Comparison of ENCODE assay signal across 12 cellular contexts in the genomic region with DNA sequence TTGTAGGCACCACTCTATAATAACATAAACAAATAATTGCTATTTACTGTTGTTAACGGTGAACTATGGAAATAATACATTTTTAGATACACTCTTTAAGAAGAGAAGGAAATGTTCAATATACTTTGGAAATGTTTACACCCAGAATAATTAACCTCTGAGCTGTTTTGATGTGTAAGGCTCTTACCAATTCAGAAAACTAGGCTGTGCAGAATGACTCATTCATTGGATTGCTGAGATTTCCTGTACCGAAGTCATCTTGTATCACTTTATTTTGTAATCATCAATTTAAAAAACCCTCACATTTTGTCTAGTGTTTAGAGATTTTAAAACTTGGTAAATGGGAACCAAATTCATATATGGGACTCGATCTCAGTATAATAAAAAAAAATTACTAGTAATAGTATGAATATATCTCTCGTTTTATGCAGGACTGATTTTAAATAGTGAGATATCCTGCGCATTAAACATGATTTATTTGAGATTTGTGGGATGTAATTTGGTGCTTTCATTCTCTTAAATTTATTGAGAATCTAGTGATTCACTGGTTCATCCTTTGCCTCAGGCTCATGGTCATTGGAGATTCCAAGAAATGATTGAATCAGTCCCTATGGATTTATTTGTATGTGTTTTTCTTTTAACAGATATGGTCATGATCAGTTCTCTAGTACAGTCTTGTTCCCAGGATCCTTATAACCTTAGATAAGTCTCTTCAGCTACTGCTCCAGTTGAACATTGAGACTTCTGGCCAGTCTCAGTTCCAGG. TPM values are rescaled to one million over a fixed set of nuclear protein-coding genes. Genes with fewer than 3 reads are reported as not detected.
DNase-seq lines count a peak whose midpoint lies in the region; ATAC-seq, FAIRE-seq and TF ChIP-seq lines count a peak whose summit lies in the region.
"Had no signal": no experiment of that assay in that cellular context is flagged by ENCODE, and none has a peak within 500 bp of the region (broad histone marks: within the 10 kb centered on the region; RNA-seq: fewer than 3 reads in every experiment).

No MANE protein-coding gene starts in this region.

- DNase-seq in BJ (ENCODE audit: low read depth) (peak; percentile 49), RCC 7860 (ENCODE audit: low spot score) (peak; percentile 13), esophagus muscularis mucosa (ENCODE audit: extremely low spot score) (no peak), renal cortical epithelial cell (ENCODE audit: low read depth) (peak; percentile 94), NOMO-1 treated with dmso at 0.1 percent for 144 hours (lab: John Stamatoyannopoulos, UW; ENCODE audit: unreplicated experiment) (no peak)
- DNase-seq in activated CD4-positive, alpha-beta T cell treated with anti-CD3 and anti-CD28 coated beads for 48 hours = no peak
- no peak for DNase-seq in T-helper 2 cell treated with Interferon-gamma antibody and Interleukin-4, amounts not matched to agents 5 μg/mL and 100 μg/mL, for 36 hours (ENCODE audit: low spot score)
- DNase-seq: kidney, posterior cingulate gyrus, T1000 had no signal

- FAIRE-seq in RCC 7860 (lab: Jason Lieb, UNC) = peak; percentile 51
- FAIRE-seq: kidney had no signal

- H3K36me3 ChIP-seq in BJ (ENCODE audit: control insufficient read depth, insufficient read depth, low read length) = 0 out of 2 replicates have a peak, but pooled peaks cover 1% of the 10 kb centered on the region
- H3K36me3 ChIP-seq in esophagus muscularis mucosa = peaks cover 0 to 6% (median 2%) of the 10 kb centered on the region in 4 donors

- peaks cover 0 to 3% (median 0%) of the 10 kb centered on the region in 4 donors for H3K9me3 ChIP-seq in esophagus muscularis mucosa

- peaks cover 12% of the 10 kb centered on the region for H3K4me1 Mint-ChIP-seq in T-helper 2 cell treated with Interferon-gamma antibody and Interleukin-4, amounts not matched to agents 5 μg/mL and 100 μg/mL, for 36 hours (ENCODE audit: low read depth)

- H3K27ac Mint-ChIP-seq in T-helper 2 cell treated with Interferon-gamma antibody and Interleukin-4, amounts not matched to agents 5 μg/mL and 100 μg/mL, for 36 hours = no peak overlapping the region
- H3K27ac Mint-ChIP-seq: dendritic cell treated with granulocyte-macrophage colony-stimulating factor and Interleukin-4, amounts not matched to agents 40 ng/mL and 50 ng/mL, for 4 days had no signal

- H3K27me3 ChIP-seq in BJ (ENCODE audit: control insufficient read depth, insufficient read depth, low read length) (no peaks in the 10 kb centered on the region), esophagus muscularis mucosa (no peaks in the 10 kb centered on the region)

- H3K4me3 Mint-ChIP-seq in T-helper 2 cell treated with Interferon-gamma antibody and Interleukin-4, amounts not matched to agents 5 μg/mL and 100 μg/mL, for 36 hours = no peak overlapping the region
- H3K4me3 Mint-ChIP-seq: dendritic cell treated with granulocyte-macrophage colony-stimulating factor and Interleukin-4, amounts not matched to agents 40 ng/mL and 50 ng/mL, for 4 days had no signal

- H3K9me3 Mint-ChIP-seq in T-helper 2 cell treated with Interferon-gamma antibody and Interleukin-4, amounts not matched to agents 5 μg/mL and 100 μg/mL, for 36 hours = peaks cover 19% of the 10 kb centered on the region

- intact Hi-C loops in esophagus muscularis mucosa (cut with DNase I) = loop anchor here (5.0 kb wide), 1 partner anchor 41 kb away; no protein-coding TSS in a partner anchor

- peaks cover 45 to 62% (median 60%) of the 10 kb centered on the region in 4 donors for H3K4me1 ChIP-seq in esophagus muscularis mucosa

- no peak for TF ChIP-seq CTCF in BJ (IDR thresholded peaks at IDR 0.05; ENCODE audit: insufficient read depth, low read depth, low read length)
- TF ChIP-seq CTCF in esophagus muscularis mucosa (IDR thresholded peaks at IDR 0.05) = no peak

- TF ChIP-seq POLR2A in esophagus muscularis mucosa (IDR thresholded peaks at IDR 0.05; ENCODE audit: low read depth) = no peak

- no peak for TF ChIP-seq EP300 in esophagus muscularis mucosa (IDR thresholded peaks at IDR 0.05)

- CTCF ChIA-PET in BJ (lab: Yijun Ruan, JAX) = interaction anchor here (1.1 kb wide), 1 partner anchor 203 kb away, joined by 4 read pairs; no protein-coding TSS in a partner anchor

- H3K4me3 ChIP-seq in BJ (ENCODE audit: low read depth, low read length) (peak overlapping the region; percentile 1; the same call in 1 of the 2 replicates), esophagus muscularis mucosa (peak overlapping the region in 2 of 4 donors; percentile 73 to 82)

- peak overlapping the region; percentile 98 to 100 (median 99) for H3K27ac ChIP-seq in esophagus muscularis mucosa (replicated peaks in 1 of 4)

- no peak for ATAC-seq in GM21515 (IDR thresholded peaks at IDR 0.05; ENCODE audit: unreplicated experiment)

- POLR2A ChIA-PET in BJ (lab: Charles Lee) = interaction anchor here (0.6 kb wide), 1 partner anchor 118 kb away, joined by 7 read pairs; no protein-coding TSS in a partner anchor

- H3K36me3 Mint-ChIP-seq in T-helper 2 cell treated with Interferon-gamma antibody and Interleukin-4, amounts not matched to agents 5 μg/mL and 100 μg/mL, for 36 hours (ENCODE audit: low read depth) = peaks cover 11% of the 10 kb centered on the region

- peaks cover 34% of the 10 kb centered on the region for H3K27me3 Mint-ChIP-seq in T-helper 2 cell treated with Interferon-gamma antibody and Interleukin-4, amounts not matched to agents 5 μg/mL and 100 μg/mL, for 36 hours (ENCODE audit: low read depth)

- WGBS in esophagus muscularis mucosa = 53% methylated on average over 5 of the region's 5 CpGs

RNA-seq across cellular contexts. Expression of a gene that starts 3.9 kb away (rescaled TPM):
- 13.4 and 16.9 TPM in 2 replicates for polyA plus RNA-seq in BJ (2011; rRNA removed)
- polyA minus RNA-seq in BJ (2011; rRNA and poly(A)+ RNA removed) = 72.0 and 72.7 TPM in 2 replicates
- total RNA-seq in esophagus muscularis mucosa = 100 to 1,000 TPM in 2 of 4 donors, 10 to 100 TPM in 2; 76.8 to 123 (median 97.0) TPM
- total RNA-seq in renal cortical epithelial cell = 49.5 and 81.5 TPM in 2 replicates

Comparison
In these comparisons a context has a peak if more than half of its experiments do, and no peak if none do; other contexts are left out.
1. DNase-seq: peak in BJ (single experiment), RCC 7860 (single experiment) and renal cortical epithelial cell (single experiment); none in esophagus muscularis mucosa (single experiment), activated CD4-positive, alpha-beta T cell treated with anti-CD3 and anti-CD28 coated beads for 48 hours (single experiment), NOMO-1 treated with dmso at 0.1 percent for 144 hours (single experiment) and T-helper 2 cell treated with Interferon-gamma antibody and Interleukin-4, amounts not matched to agents 5 μg/mL and 100 μg/mL, for 36 hours (single experiment).